17 cellular contexts compared by ENCODE assay signal in the genomic region with DNA sequence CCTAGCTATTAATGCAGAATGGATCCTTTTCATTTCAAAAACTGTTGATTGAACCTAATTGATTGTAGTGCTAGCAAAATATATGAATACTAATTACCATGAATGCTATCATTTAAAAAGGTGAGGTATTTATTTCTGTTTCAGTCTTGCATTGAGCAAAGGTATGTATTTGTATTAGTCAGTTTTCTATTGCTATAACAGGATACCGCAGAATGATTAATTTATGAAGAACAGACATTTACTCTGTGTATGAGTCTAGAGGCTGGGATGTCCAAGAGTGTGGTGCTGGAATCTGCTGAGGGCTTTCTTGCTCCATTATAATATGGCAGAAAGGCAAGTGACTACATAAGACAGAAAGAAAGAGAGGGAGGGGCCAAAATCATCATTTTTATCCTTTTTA.
DNase-seq lines count a peak whose midpoint lies in the region; ATAC-seq lines count a peak whose summit lies in the region.
"Had no signal": no experiment of that assay in that cellular context is flagged by ENCODE, and none has a peak within 500 bp of the region (broad histone marks: within the 10 kb centered on the region; RNA-seq: fewer than 3 reads in every experiment).

No MANE protein-coding gene starts in this region.

- intact Hi-C loops in activated CD4-positive, alpha-beta T cell treated with anti-CD3 and anti-CD28 coated beads for 36 hours (cut with DNase I, micrococcal nuclease) = no loop called here

- H3K27ac Mint-ChIP-seq in activated CD4-positive, alpha-beta T cell treated with anti-CD3 and anti-CD28 coated beads for 36 hours = no peak overlapping the region
- no peak overlapping the region for H3K27ac Mint-ChIP-seq in stimulated activated effector memory CD8-positive, alpha-beta T cell treated with anti-CD3 and anti-CD28 coated beads, Interleukin-12 subunit alpha, Interleukin-12 subunit beta, amount 100 ng/mL, for 72 hours
- H3K27ac Mint-ChIP-seq: B cell; CD4-positive, alpha-beta memory T cell had no signal

- no peaks in the 10 kb centered on the region for H3K9me3 Mint-ChIP-seq in activated CD4-positive, alpha-beta T cell treated with anti-CD3 and anti-CD28 coated beads for 36 hours (ENCODE audit: low read depth)
- no peaks in the 10 kb centered on the region for H3K9me3 Mint-ChIP-seq in stimulated activated effector memory CD8-positive, alpha-beta T cell treated with anti-CD3 and anti-CD28 coated beads, Interleukin-12 subunit alpha, Interleukin-12 subunit beta, amount 100 ng/mL, for 72 hours

- no peak overlapping the region for H3K4me3 Mint-ChIP-seq in activated CD4-positive, alpha-beta T cell treated with anti-CD3 and anti-CD28 coated beads for 36 hours
- H3K4me3 Mint-ChIP-seq in stimulated activated effector memory CD8-positive, alpha-beta T cell treated with anti-CD3 and anti-CD28 coated beads, Interleukin-12 subunit alpha, Interleukin-12 subunit beta, amount 100 ng/mL, for 72 hours = no peak overlapping the region
- H3K4me3 Mint-ChIP-seq: B cell; CD4-positive, alpha-beta memory T cell had no signal

- no peaks in the 10 kb centered on the region for H3K4me1 Mint-ChIP-seq in activated CD4-positive, alpha-beta T cell treated with anti-CD3 and anti-CD28 coated beads for 36 hours
- no peaks in the 10 kb centered on the region for H3K4me1 Mint-ChIP-seq in stimulated activated effector memory CD8-positive, alpha-beta T cell treated with anti-CD3 and anti-CD28 coated beads, Interleukin-12 subunit alpha, Interleukin-12 subunit beta, amount 100 ng/mL, for 72 hours
- H3K4me1 Mint-ChIP-seq: CD4-positive, alpha-beta memory T cell had no signal

- peaks cover 13% of the 10 kb centered on the region for H3K27me3 Mint-ChIP-seq in activated CD4-positive, alpha-beta T cell treated with anti-CD3 and anti-CD28 coated beads for 36 hours
- H3K27me3 Mint-ChIP-seq: B cell had no signal

- peak; percentile 39 for ATAC-seq in activated CD4-positive, alpha-beta T cell treated with anti-CD3 and anti-CD28 coated beads for 36 hours
- ATAC-seq in GM18508 (IDR thresholded peaks at IDR 0.05; ENCODE audit: insufficient read depth, unreplicated experiment) (peak; percentile 80), HG02884 (IDR thresholded peaks at IDR 0.05; ENCODE audit: unreplicated experiment) (peak; percentile 57), GM21619 (IDR thresholded peaks at IDR 0.05; ENCODE audit: unreplicated experiment) (no peak), HG02885 (IDR thresholded peaks at IDR 0.05; ENCODE audit: poor library complexity, unreplicated experiment) (no peak)
- ATAC-seq in stimulated activated effector memory CD8-positive, alpha-beta T cell treated with anti-CD3 and anti-CD28 coated beads, Interleukin-12 subunit alpha, Interleukin-12 subunit beta, amount 100 ng/mL, for 72 hours = peak; percentile 72

- POLR2A ChIA-PET in activated CD4-positive, alpha-beta T cell treated with anti-CD3 and anti-CD28 coated beads for 36 hours (lab: Charles Lee) = no interaction called here

- CTCF ChIA-PET in activated CD4-positive, alpha-beta T cell treated with anti-CD3 and anti-CD28 coated beads for 36 hours (lab: Charles Lee) = no interaction called here

- H3K36me3 Mint-ChIP-seq in activated CD4-positive, alpha-beta T cell treated with anti-CD3 and anti-CD28 coated beads for 36 hours (ENCODE audit: low read depth) = no peaks in the 10 kb centered on the region
- H3K36me3 Mint-ChIP-seq in stimulated activated effector memory CD8-positive, alpha-beta T cell treated with anti-CD3 and anti-CD28 coated beads, Interleukin-12 subunit alpha, Interleukin-12 subunit beta, amount 100 ng/mL, for 72 hours = no peaks in the 10 kb centered on the region
- H3K36me3 Mint-ChIP-seq: CD4-positive, alpha-beta memory T cell had no signal

- DNase-seq in activated CD4-positive, alpha-beta T cell treated with anti-CD3 and anti-CD28 coated beads for 36 hours = no peak
- DNase-seq in activated CD4-positive, alpha-beta T cell treated with anti-CD3 and anti-CD28 coated beads, Interleukin-2, amount 50 U/mL, for 4 hours = no peak
- DNase-seq in stimulated activated effector memory CD8-positive, alpha-beta T cell treated with anti-CD3 and anti-CD28 coated beads, Interleukin-12 subunit alpha, Interleukin-12 subunit beta, amount 100 ng/mL, for 72 hours (ENCODE audit: low spot score in 2 of 2) = no peak
- no peak for DNase-seq in activated naive CD4-positive, alpha-beta T cell treated with anti-CD3 and anti-CD28 coated beads, Interleukin-2, amount 50 U/mL, for 16 hours
- DNase-seq: C1 segment of cervical spinal cord; Calu3; CD4-positive, alpha-beta memory T cell; COR-L47; DMS53; DMS79 treated with DMSO at 0.1 percent for 48 hours; GF-D8; GOT3 had no signal

Comparison
In these comparisons a context has a peak if more than half of its experiments do, and no peak if none do; other contexts are left out.
1. ATAC-seq: peak in activated CD4-positive, alpha-beta T cell treated with anti-CD3 and anti-CD28 coated beads for 36 hours (single experiment), GM18508 (single experiment), HG02884 (single experiment) and stimulated activated effector memory CD8-positive, alpha-beta T cell treated with anti-CD3 and anti-CD28 coated beads, Interleukin-12 subunit alpha, Interleukin-12 subunit beta, amount 100 ng/mL, for 72 hours (single experiment); none in GM21619 (single experiment) and HG02885 (single experiment).